In genomic region chr12:62396750-62397149, GRCh38 we compare ENCODE assay signal across 1 cellular context.
TF ChIP-seq lines count a peak whose summit lies in the region.

No MANE protein-coding gene starts in this region.

TF ChIP-seq in HEK293, 187 proteins besides CTCF, POLR2A, EP300 and RAD21 (continued from another document):
- TF ChIP-seq ZNF280C (tag by site-specific recombination; IDR thresholded peaks at IDR 0.05), result no peak
- no peak for TF ChIP-seq ZNF629 (tag by site-specific recombination; IDR thresholded peaks at IDR 0.05)
- TF ChIP-seq ZNF146 (tag by site-specific recombination; IDR thresholded peaks at IDR 0.05), result no peak
- no peak for TF ChIP-seq ZNF76 (tag by site-specific recombination; IDR thresholded peaks at IDR 0.05; ENCODE audit: borderline replicate concordance, low read depth)
- no peak for TF ChIP-seq ZNF324 (tag by site-specific recombination; IDR thresholded peaks at IDR 0.05)
- no peak for TF ChIP-seq ZNF549 (tag by site-specific recombination; IDR thresholded peaks at IDR 0.05)
- no peak for TF ChIP-seq KLF16 (tag by site-specific recombination; IDR thresholded peaks at IDR 0.05)
- no peak for TF ChIP-seq TSHZ1 (tag by site-specific recombination; IDR thresholded peaks at IDR 0.05; ENCODE audit: borderline replicate concordance)
- no peak for TF ChIP-seq ZNF501 (tag by site-specific recombination; IDR thresholded peaks at IDR 0.05)
- 0 out of 2 replicates have a peak, but pooled peaks have one; percentile 22 for TF ChIP-seq FEZF1 (tag by site-specific recombination; IDR thresholded peaks at IDR 0.05)
- no peak for TF ChIP-seq ZIC2 (tag by site-specific recombination; IDR thresholded peaks at IDR 0.05)
- no peak for TF ChIP-seq ZBTB21 (tag by site-specific recombination; IDR thresholded peaks at IDR 0.05)
- TF ChIP-seq ZNF704 (tag by site-specific recombination; IDR thresholded peaks at IDR 0.05), result no peak
- TF ChIP-seq ZSCAN18 (tag by site-specific recombination; IDR thresholded peaks at IDR 0.05), result no peak
- TF ChIP-seq ZNF174 (tag by site-specific recombination; IDR thresholded peaks at IDR 0.05), result no peak
- no peak for TF ChIP-seq PRDM1 (tag by site-specific recombination; IDR thresholded peaks at IDR 0.05)
- TF ChIP-seq ZBTB26 (tag by site-specific recombination; optimal IDR thresholded peaks at IDR 0.05), result no peak
- TF ChIP-seq ZNF580 (tag by site-specific recombination; IDR thresholded peaks at IDR 0.05), result peak; percentile 56; the same call in 1 of the 2 replicates
- no peak for TF ChIP-seq ZNF394 (tag by site-specific recombination; IDR thresholded peaks at IDR 0.05; ENCODE audit: borderline replicate concordance)
